In genomic region chrX:38561126-38561868, GRCh38 we compare ENCODE assay signal across 8 cellular contexts. TPM values are rescaled to one million over a fixed set of nuclear protein-coding genes. Genes with fewer than 3 reads are reported as not detected.
DNase-seq lines count a peak whose midpoint lies in the region; ATAC-seq, FAIRE-seq and TF ChIP-seq lines count a peak whose summit lies in the region.

TSS of gene TSPAN7 (plus strand) at chrX:38561542. CDS start at chrX:38561547, 5 bp downstream.

- DNase-seq in NCI-H524 (lab: John Stamatoyannopoulos, UW) (peak; percentile 56 to 89), lung microvascular endothelial cell (ENCODE audit: low read depth in 2 of 2) (peak; percentile 56 to 87), RCC 7860 (ENCODE audit: low spot score) (no peak)
- DNase-seq in activated CD8-positive, alpha-beta memory T cell treated with anti-CD3 and anti-CD28 coated beads for 24 hours = peak; percentile 89
- DNase-seq in effector CD4-positive, alpha-beta T cell = peak; percentile 52
- DNase-seq in stimulated activated CD4-positive, alpha-beta T cell treated with anti-CD3 and anti-CD28 coated beads, Interleukin-4, amount 100 ng/mL, for 48 hours (ENCODE audit: low read depth in 2 of 2) = peak; percentile 61 to 71

- ATAC-seq in GM18505 (IDR thresholded peaks at IDR 0.05; ENCODE audit: unreplicated experiment) = peak; percentile 66
- ATAC-seq in HG03378 (IDR thresholded peaks at IDR 0.05; ENCODE audit: unreplicated experiment) = peak; percentile 60

- FAIRE-seq in RCC 7860 (lab: Jason Lieb, UNC) = no peak

- no peak for TF ChIP-seq POLR2A in GM18505 (IDR thresholded peaks at IDR 0.05; ENCODE audit: borderline replicate concordance, extremely low read depth, insufficient read depth, insufficient read length)

RNA-seq across cellular contexts. Expression of gene TSPAN7, which starts in this region (rescaled TPM):
- 3.5 and 38.1 TPM in 2 replicates for total RNA-seq in lung microvascular endothelial cell
